Comparison of ENCODE assay signal across 9 cellular contexts in the genomic region with DNA sequence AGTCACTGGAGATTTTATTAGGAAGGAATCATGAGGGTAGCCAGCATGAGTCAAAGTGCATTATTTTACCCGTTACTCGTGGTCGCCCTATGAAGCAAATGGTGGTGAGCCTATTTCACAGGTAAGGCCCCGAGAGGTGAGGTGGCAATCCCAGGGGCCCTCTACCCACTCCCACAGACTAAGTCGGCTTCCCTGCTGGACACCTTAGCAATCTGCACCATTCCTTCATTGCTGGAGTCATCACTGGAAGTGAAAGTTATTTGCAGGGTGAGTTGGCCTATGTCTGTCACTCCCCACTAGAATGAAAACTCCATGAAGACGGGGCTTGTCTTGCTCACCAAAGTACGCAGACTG. TPM values are rescaled to one million over a fixed set of nuclear protein-coding genes. Genes with fewer than 3 reads are reported as not detected.
DNase-seq lines count a peak whose midpoint lies in the region; ATAC-seq and TF ChIP-seq lines count a peak whose summit lies in the region.
"Had no signal": no experiment of that assay in that cellular context is flagged by ENCODE, and none has a peak within 500 bp of the region (broad histone marks: within the 10 kb centered on the region; RNA-seq: fewer than 3 reads in every experiment).

No MANE protein-coding gene starts in this region.

- H3K9ac ChIP-seq in mammary epithelial cell (ENCODE audit: insufficient read depth, low read length), result peak overlapping the region; percentile 30

- dilution Hi-C loops in mammary epithelial cell (cut with HindIII; ENCODE audit: low sequenced_read_pairs), result loop anchor here (5.0 to 10.0 kb wide), 5 partner anchors 99 to 459 kb away; no protein-coding TSS in a partner anchor

- peak; percentile 63 for DNase-seq in stimulated activated CD4-positive, alpha-beta T cell treated with anti-CD3 and anti-CD28 coated beads, Interleukin-1b, Interleukin-23, amount 100 ng/mL, for 48 hours
- DNase-seq in stimulated activated CD4-positive, alpha-beta T cell treated with anti-CD3 and anti-CD28 coated beads, Interleukin-12 subunit alpha, Interleukin-12 subunit beta, amount 100 ng/mL, for 4 hours, result no peak
- DNase-seq in mammary epithelial cell, result no peak
- no peak for DNase-seq in omental fat pad (ENCODE audit: low spot score)
- DNase-seq: Kasumi-1 had no signal

- H3K4me3 ChIP-seq in mammary epithelial cell (replicated peaks in 1 of 3; ENCODE audit: insufficient read depth in 1 of 3, low read depth in 2 of 3, low read length in 3 of 3), result no peak overlapping the region

- H3K4me1 ChIP-seq in mammary epithelial cell (ENCODE audit: insufficient read depth, low read length), result peaks cover 51% of the 10 kb centered on the region

- 63% methylated on average over 7 of the region's 7 CpGs for WGBS in mammary epithelial cell (ENCODE audit: low coverage, missing lambda C conversion rate)

- H2AFZ ChIP-seq in mammary epithelial cell (ENCODE audit: low read depth, low read length), result no peak overlapping the region

- no peaks in the 10 kb centered on the region for H3K27me3 ChIP-seq in mammary epithelial cell (ENCODE audit: insufficient read depth, low read length)

- intact Hi-C loops in mammary epithelial cell (cut with micrococcal nuclease), result no loop called here

- H3K4me2 ChIP-seq in mammary epithelial cell (ENCODE audit: insufficient read depth, low read depth, low read length), result no peak overlapping the region

- H4K20me1 ChIP-seq in mammary epithelial cell (ENCODE audit: insufficient read depth, low read length), result no peaks in the 10 kb centered on the region

- peak; percentile 55 for ATAC-seq in omental fat pad (ENCODE audit: low FRiP score)
- ATAC-seq in HG03565 (IDR thresholded peaks at IDR 0.05; ENCODE audit: unreplicated experiment), result no peak
- ATAC-seq in HG03108 (IDR thresholded peaks at IDR 0.05; ENCODE audit: unreplicated experiment), result no peak
- ATAC-seq in HG03280 (IDR thresholded peaks at IDR 0.05; ENCODE audit: unreplicated experiment), result no peak
- ATAC-seq in HG02588 (IDR thresholded peaks at IDR 0.05; ENCODE audit: unreplicated experiment), result no peak

- no peaks in the 10 kb centered on the region for H3K36me3 ChIP-seq in mammary epithelial cell (ENCODE audit: insufficient read depth, low read length)

- H3K27ac ChIP-seq in mammary epithelial cell (ENCODE audit: insufficient read depth, low read depth, low read length), result peak overlapping the region; percentile 78

- no peaks in the 10 kb centered on the region for H3K79me2 ChIP-seq in mammary epithelial cell (ENCODE audit: insufficient read depth, low read length)

- BruUV-seq in mammary epithelial cell (replicated peaks; lab: Mats Ljungman, UMichigan), result no TSS peak

- TF ChIP-seq CTCF in mammary epithelial cell (conservative IDR thresholded peaks at IDR 0.05 in 1 of 2, IDR thresholded peaks at IDR 0.05 in 1 of 2; ENCODE audit: extremely low read depth in 1 of 2, insufficient read depth in 1 of 2, low read depth in 1 of 2, low read length in 2 of 2) (no peak), omental fat pad (IDR thresholded peaks at IDR 0.05) (no peak)

- in situ Hi-C loops in mammary epithelial cell (cut with MboI; ENCODE audit: low sequenced_read_pairs in 2 of 2), result loop anchor here in 1 of 2 donors (10.0 to 25.0 kb wide), 2 partner anchors 471 to 964 kb away; no protein-coding TSS in a partner anchor

- CTCF ChIA-PET in mammary epithelial cell (lab: Charles Lee; ENCODE audit: low non-redundant PET), result no interaction called here

- no peaks in the 10 kb centered on the region for H3K9me3 ChIP-seq in mammary epithelial cell (replicated peaks; ENCODE audit: insufficient read depth, low read length)

RNA-seq across cellular contexts. Expression of gene TOMM20, which starts 52.7 kb away (rescaled TPM):
- total RNA-seq in mammary epithelial cell (100 to 1,000 TPM in 1 of 2 donors, 10 to 100 TPM in 1; 96.5 to 102 TPM), omental fat pad (10 to 100 TPM; 73.6 to 91.7 (median 83.0) TPM)
- 54.8 TPM for polyA plus RNA-seq in mammary epithelial cell
- polyA minus RNA-seq in mammary epithelial cell, result 44.8 TPM
